In the genomic region with DNA sequence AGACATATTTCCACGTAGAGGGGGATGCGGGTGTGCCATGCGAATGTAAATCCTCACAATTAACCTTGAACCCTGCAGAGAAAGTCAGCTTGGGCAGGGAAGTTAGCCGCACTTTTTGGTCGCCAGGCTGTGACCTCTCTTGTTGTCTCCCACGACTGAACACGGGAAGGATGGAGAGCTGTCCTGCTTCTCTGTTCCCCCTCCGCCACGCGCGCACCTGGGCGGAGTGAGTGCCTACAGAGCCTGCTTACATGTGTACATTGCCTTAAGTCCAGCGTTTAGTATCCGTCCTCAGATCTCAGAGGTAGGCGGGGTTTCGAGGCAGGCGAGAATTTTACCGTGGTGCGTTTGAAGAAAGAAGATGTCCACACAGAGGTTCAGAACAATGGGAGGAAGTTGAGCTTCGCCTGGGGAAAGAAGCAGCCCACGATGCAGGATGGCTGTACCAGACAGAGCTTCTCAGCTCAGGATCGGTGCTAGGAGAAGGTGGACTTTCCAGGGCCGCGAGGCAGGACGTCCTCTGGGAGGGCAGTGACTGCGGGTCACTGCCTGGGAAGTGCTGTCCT, we compare ENCODE assay signal across 1 cellular context.
TF ChIP-seq lines count a peak whose summit lies in the region.

No MANE protein-coding gene starts in this region.

TF ChIP-seq in K562, 482 proteins besides CTCF, POLR2A, EP300 and RAD21 (continued from another document and continues in another):
- TF ChIP-seq, protein P1, sequence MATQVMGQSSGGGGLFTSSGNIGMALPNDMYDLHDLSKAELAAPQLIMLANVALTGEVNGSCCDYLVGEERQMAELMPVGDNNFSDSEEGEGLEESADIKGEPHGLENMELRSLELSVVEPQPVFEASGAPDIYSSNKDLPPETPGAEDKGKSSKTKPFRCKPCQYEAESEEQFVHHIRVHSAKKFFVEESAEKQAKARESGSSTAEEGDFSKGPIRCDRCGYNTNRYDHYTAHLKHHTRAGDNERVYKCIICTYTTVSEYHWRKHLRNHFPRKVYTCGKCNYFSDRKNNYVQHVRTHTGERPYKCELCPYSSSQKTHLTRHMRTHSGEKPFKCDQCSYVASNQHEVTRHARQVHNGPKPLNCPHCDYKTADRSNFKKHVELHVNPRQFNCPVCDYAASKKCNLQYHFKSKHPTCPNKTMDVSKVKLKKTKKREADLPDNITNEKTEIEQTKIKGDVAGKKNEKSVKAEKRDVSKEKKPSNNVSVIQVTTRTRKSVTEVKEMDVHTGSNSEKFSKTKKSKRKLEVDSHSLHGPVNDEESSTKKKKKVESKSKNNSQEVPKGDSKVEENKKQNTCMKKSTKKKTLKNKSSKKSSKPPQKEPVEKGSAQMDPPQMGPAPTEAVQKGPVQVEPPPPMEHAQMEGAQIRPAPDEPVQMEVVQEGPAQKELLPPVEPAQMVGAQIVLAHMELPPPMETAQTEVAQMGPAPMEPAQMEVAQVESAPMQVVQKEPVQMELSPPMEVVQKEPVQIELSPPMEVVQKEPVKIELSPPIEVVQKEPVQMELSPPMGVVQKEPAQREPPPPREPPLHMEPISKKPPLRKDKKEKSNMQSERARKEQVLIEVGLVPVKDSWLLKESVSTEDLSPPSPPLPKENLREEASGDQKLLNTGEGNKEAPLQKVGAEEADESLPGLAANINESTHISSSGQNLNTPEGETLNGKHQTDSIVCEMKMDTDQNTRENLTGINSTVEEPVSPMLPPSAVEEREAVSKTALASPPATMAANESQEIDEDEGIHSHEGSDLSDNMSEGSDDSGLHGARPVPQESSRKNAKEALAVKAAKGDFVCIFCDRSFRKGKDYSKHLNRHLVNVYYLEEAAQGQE (CRISPR knock-in tag; IDR thresholded peaks at IDR 0.05; ENCODE audit: low read depth) = 0 out of 2 replicates have a peak, but pooled peaks have one; percentile 8
- TF ChIP-seq HDAC8 (tag; IDR thresholded peaks at IDR 0.05) (no peak), FOXJ2 (tag; IDR thresholded peaks at IDR 0.05) (no peak), HDAC3 (IDR thresholded peaks at IDR 0.05; ENCODE audit: borderline replicate concordance, partially characterized antibody) (no peak), HNRNPK (IDR thresholded peaks at IDR 0.05; ENCODE audit: low read depth, low read length, poor library complexity, severe bottlenecking) (no peak), CTBP1 (IDR thresholded peaks at IDR 0.05; ENCODE audit: borderline replicate concordance) (no peak), ZZZ3 (IDR thresholded peaks at IDR 0.05) (no peak), ZNF316 (IDR thresholded peaks at IDR 0.05) (no peak), NFE2 (IDR thresholded peaks at IDR 0.05; ENCODE audit: low read depth) (no peak), XRCC4 (IDR thresholded peaks at IDR 0.05; ENCODE audit: extremely low read depth, insufficient read depth, insufficient read length) (no peak), HDAC1 (IDR thresholded peaks at IDR 0.05) (0 out of 4 replicates have a peak, but pooled peaks of 1 of the 2 experiments have one; percentile 79), BDP1 (IDR thresholded peaks at IDR 0.05; ENCODE audit: insufficient read depth, insufficient read length) (no peak), U2AF2 (optimal IDR thresholded peaks at IDR 0.05; ENCODE audit: low read depth, low read length) (no peak), RFX5 (IDR thresholded peaks at IDR 0.05; ENCODE audit: low read depth, low read length) (no peak), HNRNPLL (IDR thresholded peaks at IDR 0.05; ENCODE audit: low read depth, low read length, poor library complexity, severe bottlenecking) (peak; percentile 4), ZNF184 (CRISPR knock-in tag; IDR thresholded peaks at IDR 0.05) (no peak), GABPB2 (CRISPR knock-in tag; conservative IDR thresholded peaks at IDR 0.05) (no peak), HMGN3 (IDR thresholded peaks at IDR 0.05; ENCODE audit: borderline replicate concordance, extremely low read depth, insufficient read length, low read depth, low read length) (peak; percentile 5), GABPB1 (CRISPR knock-in tag; IDR thresholded peaks at IDR 0.05) (no peak), ZNF23 (CRISPR knock-in tag; IDR thresholded peaks at IDR 0.05) (no peak), ZFP30 (CRISPR knock-in tag; IDR thresholded peaks at IDR 0.05; ENCODE audit: borderline replicate concordance) (no peak), OTX1 (CRISPR knock-in tag; IDR thresholded peaks at IDR 0.05) (0 out of 2 replicates have a peak, but pooled peaks have one; percentile 2), BCOR (IDR thresholded peaks at IDR 0.05) (peak; percentile 54), SMC3 (conservative IDR thresholded peaks at IDR 0.05; ENCODE audit: insufficient read depth, low read depth, low read length) (no peak), ZNF584 (CRISPR knock-in tag; IDR thresholded peaks at IDR 0.05; ENCODE audit: low read depth) (no peak), ZNF384 (IDR thresholded peaks at IDR 0.05; ENCODE audit: low read depth, low read length) (no peak), ELF4 (CRISPR knock-in tag; IDR thresholded peaks at IDR 0.05) (no peak), FOS (IDR thresholded peaks at IDR 0.05; ENCODE audit: extremely low read depth, insufficient read length) (no peak)
- TF ChIP-seq, protein P2, sequence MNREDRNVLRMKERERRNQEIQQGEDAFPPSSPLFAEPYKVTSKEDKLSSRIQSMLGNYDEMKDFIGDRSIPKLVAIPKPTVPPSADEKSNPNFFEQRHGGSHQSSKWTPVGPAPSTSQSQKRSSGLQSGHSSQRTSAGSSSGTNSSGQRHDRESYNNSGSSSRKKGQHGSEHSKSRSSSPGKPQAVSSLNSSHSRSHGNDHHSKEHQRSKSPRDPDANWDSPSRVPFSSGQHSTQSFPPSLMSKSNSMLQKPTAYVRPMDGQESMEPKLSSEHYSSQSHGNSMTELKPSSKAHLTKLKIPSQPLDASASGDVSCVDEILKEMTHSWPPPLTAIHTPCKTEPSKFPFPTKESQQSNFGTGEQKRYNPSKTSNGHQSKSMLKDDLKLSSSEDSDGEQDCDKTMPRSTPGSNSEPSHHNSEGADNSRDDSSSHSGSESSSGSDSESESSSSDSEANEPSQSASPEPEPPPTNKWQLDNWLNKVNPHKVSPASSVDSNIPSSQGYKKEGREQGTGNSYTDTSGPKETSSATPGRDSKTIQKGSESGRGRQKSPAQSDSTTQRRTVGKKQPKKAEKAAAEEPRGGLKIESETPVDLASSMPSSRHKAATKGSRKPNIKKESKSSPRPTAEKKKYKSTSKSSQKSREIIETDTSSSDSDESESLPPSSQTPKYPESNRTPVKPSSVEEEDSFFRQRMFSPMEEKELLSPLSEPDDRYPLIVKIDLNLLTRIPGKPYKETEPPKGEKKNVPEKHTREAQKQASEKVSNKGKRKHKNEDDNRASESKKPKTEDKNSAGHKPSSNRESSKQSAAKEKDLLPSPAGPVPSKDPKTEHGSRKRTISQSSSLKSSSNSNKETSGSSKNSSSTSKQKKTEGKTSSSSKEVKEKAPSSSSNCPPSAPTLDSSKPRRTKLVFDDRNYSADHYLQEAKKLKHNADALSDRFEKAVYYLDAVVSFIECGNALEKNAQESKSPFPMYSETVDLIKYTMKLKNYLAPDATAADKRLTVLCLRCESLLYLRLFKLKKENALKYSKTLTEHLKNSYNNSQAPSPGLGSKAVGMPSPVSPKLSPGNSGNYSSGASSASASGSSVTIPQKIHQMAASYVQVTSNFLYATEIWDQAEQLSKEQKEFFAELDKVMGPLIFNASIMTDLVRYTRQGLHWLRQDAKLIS (CRISPR knock-in tag; IDR thresholded peaks at IDR 0.05) = 0 out of 2 replicates have a peak, but pooled peaks have one; percentile 14
- TF ChIP-seq, protein P3, sequence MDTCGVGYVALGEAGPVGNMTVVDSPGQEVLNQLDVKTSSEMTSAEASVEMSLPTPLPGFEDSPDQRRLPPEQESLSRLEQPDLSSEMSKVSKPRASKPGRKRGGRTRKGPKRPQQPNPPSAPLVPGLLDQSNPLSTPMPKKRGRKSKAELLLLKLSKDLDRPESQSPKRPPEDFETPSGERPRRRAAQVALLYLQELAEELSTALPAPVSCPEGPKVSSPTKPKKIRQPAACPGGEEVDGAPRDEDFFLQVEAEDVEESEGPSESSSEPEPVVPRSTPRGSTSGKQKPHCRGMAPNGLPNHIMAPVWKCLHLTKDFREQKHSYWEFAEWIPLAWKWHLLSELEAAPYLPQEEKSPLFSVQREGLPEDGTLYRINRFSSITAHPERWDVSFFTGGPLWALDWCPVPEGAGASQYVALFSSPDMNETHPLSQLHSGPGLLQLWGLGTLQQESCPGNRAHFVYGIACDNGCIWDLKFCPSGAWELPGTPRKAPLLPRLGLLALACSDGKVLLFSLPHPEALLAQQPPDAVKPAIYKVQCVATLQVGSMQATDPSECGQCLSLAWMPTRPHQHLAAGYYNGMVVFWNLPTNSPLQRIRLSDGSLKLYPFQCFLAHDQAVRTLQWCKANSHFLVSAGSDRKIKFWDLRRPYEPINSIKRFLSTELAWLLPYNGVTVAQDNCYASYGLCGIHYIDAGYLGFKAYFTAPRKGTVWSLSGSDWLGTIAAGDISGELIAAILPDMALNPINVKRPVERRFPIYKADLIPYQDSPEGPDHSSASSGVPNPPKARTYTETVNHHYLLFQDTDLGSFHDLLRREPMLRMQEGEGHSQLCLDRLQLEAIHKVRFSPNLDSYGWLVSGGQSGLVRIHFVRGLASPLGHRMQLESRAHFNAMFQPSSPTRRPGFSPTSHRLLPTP (IDR thresholded peaks at IDR 0.05; ENCODE audit: borderline replicate concordance, extremely low read depth, insufficient read length) = no peak
- TF ChIP-seq, protein P4, sequence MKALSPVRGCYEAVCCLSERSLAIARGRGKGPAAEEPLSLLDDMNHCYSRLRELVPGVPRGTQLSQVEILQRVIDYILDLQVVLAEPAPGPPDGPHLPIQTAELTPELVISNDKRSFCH (CRISPR knock-in tag; IDR thresholded peaks at IDR 0.05) = no peak
- TF ChIP-seq, protein P4 (tag; IDR thresholded peaks at IDR 0.05) = peak; percentile 69; the same call in 1 of the 2 replicates
- TF ChIP-seq, protein P5, sequence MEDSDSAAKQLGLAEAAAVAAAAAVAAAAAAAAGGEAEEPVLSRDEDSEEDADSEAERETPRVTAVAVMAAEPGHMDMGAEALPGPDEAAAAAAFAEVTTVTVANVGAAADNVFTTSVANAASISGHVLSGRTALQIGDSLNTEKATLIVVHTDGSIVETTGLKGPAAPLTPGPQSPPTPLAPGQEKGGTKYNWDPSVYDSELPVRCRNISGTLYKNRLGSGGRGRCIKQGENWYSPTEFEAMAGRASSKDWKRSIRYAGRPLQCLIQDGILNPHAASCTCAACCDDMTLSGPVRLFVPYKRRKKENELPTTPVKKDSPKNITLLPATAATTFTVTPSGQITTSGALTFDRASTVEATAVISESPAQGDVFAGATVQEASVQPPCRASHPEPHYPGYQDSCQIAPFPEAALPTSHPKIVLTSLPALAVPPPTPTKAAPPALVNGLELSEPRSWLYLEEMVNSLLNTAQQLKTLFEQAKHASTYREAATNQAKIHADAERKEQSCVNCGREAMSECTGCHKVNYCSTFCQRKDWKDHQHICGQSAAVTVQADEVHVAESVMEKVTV (CRISPR knock-in tag; IDR thresholded peaks at IDR 0.05) = no peak
- TF ChIP-seq, protein P6, sequence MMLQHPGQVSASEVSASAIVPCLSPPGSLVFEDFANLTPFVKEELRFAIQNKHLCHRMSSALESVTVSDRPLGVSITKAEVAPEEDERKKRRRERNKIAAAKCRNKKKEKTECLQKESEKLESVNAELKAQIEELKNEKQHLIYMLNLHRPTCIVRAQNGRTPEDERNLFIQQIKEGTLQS (IDR thresholded peaks at IDR 0.05) = no peak
- TF ChIP-seq, protein P6 (CRISPR knock-in tag; conservative IDR thresholded peaks at IDR 0.05) = no peak
- TF ChIP-seq, protein P7, sequence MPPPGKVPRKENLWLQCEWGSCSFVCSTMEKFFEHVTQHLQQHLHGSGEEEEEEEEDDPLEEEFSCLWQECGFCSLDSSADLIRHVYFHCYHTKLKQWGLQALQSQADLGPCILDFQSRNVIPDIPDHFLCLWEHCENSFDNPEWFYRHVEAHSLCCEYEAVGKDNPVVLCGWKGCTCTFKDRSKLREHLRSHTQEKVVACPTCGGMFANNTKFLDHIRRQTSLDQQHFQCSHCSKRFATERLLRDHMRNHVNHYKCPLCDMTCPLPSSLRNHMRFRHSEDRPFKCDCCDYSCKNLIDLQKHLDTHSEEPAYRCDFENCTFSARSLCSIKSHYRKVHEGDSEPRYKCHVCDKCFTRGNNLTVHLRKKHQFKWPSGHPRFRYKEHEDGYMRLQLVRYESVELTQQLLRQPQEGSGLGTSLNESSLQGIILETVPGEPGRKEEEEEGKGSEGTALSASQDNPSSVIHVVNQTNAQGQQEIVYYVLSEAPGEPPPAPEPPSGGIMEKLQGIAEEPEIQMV (tag; conservative IDR thresholded peaks at IDR 0.05; ENCODE audit: low read depth) = no peak
- TF ChIP-seq, protein P8, sequence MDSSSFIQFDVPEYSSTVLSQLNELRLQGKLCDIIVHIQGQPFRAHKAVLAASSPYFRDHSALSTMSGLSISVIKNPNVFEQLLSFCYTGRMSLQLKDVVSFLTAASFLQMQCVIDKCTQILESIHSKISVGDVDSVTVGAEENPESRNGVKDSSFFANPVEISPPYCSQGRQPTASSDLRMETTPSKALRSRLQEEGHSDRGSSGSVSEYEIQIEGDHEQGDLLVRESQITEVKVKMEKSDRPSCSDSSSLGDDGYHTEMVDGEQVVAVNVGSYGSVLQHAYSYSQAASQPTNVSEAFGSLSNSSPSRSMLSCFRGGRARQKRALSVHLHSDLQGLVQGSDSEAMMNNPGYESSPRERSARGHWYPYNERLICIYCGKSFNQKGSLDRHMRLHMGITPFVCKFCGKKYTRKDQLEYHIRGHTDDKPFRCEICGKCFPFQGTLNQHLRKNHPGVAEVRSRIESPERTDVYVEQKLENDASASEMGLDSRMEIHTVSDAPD (CRISPR knock-in tag; IDR thresholded peaks at IDR 0.05) = no peak
